Comparison of ENCODE assay signal across 8 cellular contexts in the genomic region with DNA sequence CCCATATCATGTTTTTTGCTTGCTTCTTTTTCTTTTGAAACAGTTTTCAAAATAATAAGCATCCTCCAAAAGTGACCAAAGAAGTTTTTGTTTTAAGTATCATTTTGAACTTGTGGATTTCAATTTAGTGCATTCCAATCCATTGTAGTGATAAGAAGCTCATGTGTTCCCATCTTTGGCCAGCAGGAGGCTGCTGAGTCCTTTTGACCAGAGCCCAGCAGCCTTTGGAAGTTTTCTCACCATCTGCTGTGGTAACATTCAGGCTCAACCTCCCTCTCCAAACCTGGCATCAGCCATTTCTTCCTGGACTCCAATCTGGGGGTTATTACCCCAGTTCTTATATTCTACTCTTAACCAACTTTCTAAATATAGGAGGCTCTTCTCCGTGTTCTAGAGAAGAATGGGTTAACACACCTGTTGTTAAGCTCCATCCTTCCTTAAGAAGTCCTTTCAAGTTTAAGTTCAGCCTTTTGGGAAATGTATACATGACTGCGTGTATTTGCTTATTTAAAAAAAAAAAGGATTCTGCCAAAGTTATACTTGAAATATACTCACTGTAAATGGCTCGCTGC. TPM values are rescaled to one million over a fixed set of nuclear protein-coding genes. Genes with fewer than 3 reads are reported as not detected.
DNase-seq lines count a peak whose midpoint lies in the region; ATAC-seq and TF ChIP-seq lines count a peak whose summit lies in the region.

No MANE protein-coding gene starts in this region.

- no peaks in the 10 kb centered on the region for H3F3A ChIP-seq in OCI-LY1 (ENCODE audit: insufficient read depth, low read length)

- intact Hi-C loops in Calu3 (cut with micrococcal nuclease; ENCODE audit: unreplicated experiment): loop anchor here (1.0 to 10.0 kb wide), 3 partner anchors 36 to 128 kb away; no protein-coding TSS in a partner anchor

- ATAC-seq in GM19023 (IDR thresholded peaks at IDR 0.05; ENCODE audit: unreplicated experiment) (peak; percentile 85), HG03460 (IDR thresholded peaks at IDR 0.05; ENCODE audit: unreplicated experiment) (peak; percentile 81)

- H3K4me3 ChIP-seq in OCI-LY1 (ENCODE audit: low read depth, low read length, poor library complexity, severe bottlenecking): no peak overlapping the region
- no peak overlapping the region for H3K4me3 ChIP-seq in effector memory CD4-positive, alpha-beta T cell (ENCODE audit: insufficient read depth, low read depth, low read length, poor library complexity, severe bottlenecking)

- H3K4me1 Mint-ChIP-seq in Calu3 (ENCODE audit: low read depth, unreplicated experiment): no peaks in the 10 kb centered on the region

- no peak overlapping the region for H3K4me3 Mint-ChIP-seq in Calu3 (ENCODE audit: low read depth, unreplicated experiment)

- H4K20me1 ChIP-seq in OCI-LY1 (ENCODE audit: insufficient read depth, low read length): no peaks in the 10 kb centered on the region

- H2AFZ ChIP-seq in OCI-LY1 (ENCODE audit: low read length): no peak overlapping the region

- BruUV-seq in Calu3 (replicated peaks; lab: Mats Ljungman, UMichigan): no TSS peak

- H3K9me2 ChIP-seq in OCI-LY1 (ENCODE audit: low read depth, low read length): no peaks in the 10 kb centered on the region

- no peak overlapping the region for H3K27ac ChIP-seq in OCI-LY1 (ENCODE audit: low read depth, low read length, poor library complexity, severe bottlenecking)
- H3K27ac ChIP-seq in effector memory CD4-positive, alpha-beta T cell (ENCODE audit: insufficient read depth, low read length, poor library complexity, severe bottlenecking): no peak overlapping the region

- no peaks in the 10 kb centered on the region for H3K9me3 ChIP-seq in OCI-LY1 (ENCODE audit: low read length)
- no peaks in the 10 kb centered on the region for H3K9me3 ChIP-seq in effector memory CD4-positive, alpha-beta T cell (ENCODE audit: control insufficient read depth, low read length)

- no peak overlapping the region for H3K9ac ChIP-seq in OCI-LY1 (ENCODE audit: low read length)

- TF ChIP-seq CTCF in Calu3 (IDR thresholded peaks at IDR 0.05; ENCODE audit: unreplicated experiment): peak; percentile 56
- TF ChIP-seq CTCF in OCI-LY1 (IDR thresholded peaks at IDR 0.05; ENCODE audit: low read length): peak; percentile 59

- DNase-seq in Calu3 (peak; percentile 64), anterior cingulate cortex (lab: John Stamatoyannopoulos, UW) (peak in 43 of 58 donors; percentile 2 to 68 (median 24)), hepatic stellate cell (ENCODE audit: low spot score) (peak; percentile 73)
- DNase-seq in stimulated activated CD4-positive, alpha-beta T cell treated with anti-CD3 and anti-CD28 coated beads, Interleukin-12 subunit alpha, Interleukin-12 subunit beta, amount 100 ng/mL, for 48 hours (ENCODE audit: low read depth in 2 of 3, low spot score in 1 of 3): peak; percentile 14 to 30 (median 23)
- DNase-seq in effector memory CD4-positive, alpha-beta T cell: no peak

- CTCF ChIA-PET in Calu3 (lab: Charles Lee): interaction anchor here (0.6 to 1.4 kb wide), 12 partner anchors 9 to 134 kb away, joined by 3 to 9 read pairs (median 4); a partner anchor contains a TSS

- no peaks in the 10 kb centered on the region for H3K4me1 ChIP-seq in OCI-LY1 (ENCODE audit: insufficient read depth, low read length, severe bottlenecking)
- no peaks in the 10 kb centered on the region for H3K4me1 ChIP-seq in effector memory CD4-positive, alpha-beta T cell (ENCODE audit: control insufficient read depth, insufficient read depth, low read length, poor library complexity, severe bottlenecking)

- no peaks in the 10 kb centered on the region for H3K36me3 ChIP-seq in OCI-LY1 (ENCODE audit: insufficient read depth, low read length)
- H3K36me3 ChIP-seq in effector memory CD4-positive, alpha-beta T cell (ENCODE audit: control insufficient read depth, insufficient read depth, low read length): no peaks in the 10 kb centered on the region

- 0 out of 2 replicates have a peak, but pooled peaks cover 3% of the 10 kb centered on the region for H3K27me3 ChIP-seq in OCI-LY1 (ENCODE audit: insufficient read depth, low read length)
- H3K27me3 ChIP-seq in effector memory CD4-positive, alpha-beta T cell (replicated peaks; ENCODE audit: control insufficient read depth, insufficient read depth, low read length, poor library complexity, severe bottlenecking): no peaks in the 10 kb centered on the region

- H3K79me2 ChIP-seq in OCI-LY1 (ENCODE audit: insufficient read depth, low read length): no peaks in the 10 kb centered on the region

- H3K36me3 Mint-ChIP-seq in Calu3 (ENCODE audit: insufficient read depth, unreplicated experiment): no peaks in the 10 kb centered on the region

- H3K27me3 Mint-ChIP-seq in Calu3 (ENCODE audit: unreplicated experiment): peaks cover 74% of the 10 kb centered on the region

- no peak overlapping the region for H3K4me2 ChIP-seq in OCI-LY1 (ENCODE audit: low read length)

- no peak overlapping the region for H3K27ac Mint-ChIP-seq in Calu3 (ENCODE audit: unreplicated experiment)

- H3K9me3 Mint-ChIP-seq in Calu3 (ENCODE audit: low read depth, unreplicated experiment): no peaks in the 10 kb centered on the region

RNA-seq across cellular contexts. Expression of a gene that starts 39.0 kb away (rescaled TPM):
- total RNA-seq in Calu3 (2022): not detected in 2 replicates

Comparison
In these comparisons a context has a peak if more than half of its experiments do, and no peak if none do; other contexts are left out.
1. DNase-seq: peak in Calu3 (single experiment), anterior cingulate cortex (43 of 58), hepatic stellate cell (single experiment) and stimulated activated CD4-positive, alpha-beta T cell treated with anti-CD3 and anti-CD28 coated beads, Interleukin-12 subunit alpha, Interleukin-12 subunit beta, amount 100 ng/mL, for 48 hours (3 of 3); none in effector memory CD4-positive, alpha-beta T cell (0 of 3).